1 cellular context compared by ENCODE assay signal in the genomic region with DNA sequence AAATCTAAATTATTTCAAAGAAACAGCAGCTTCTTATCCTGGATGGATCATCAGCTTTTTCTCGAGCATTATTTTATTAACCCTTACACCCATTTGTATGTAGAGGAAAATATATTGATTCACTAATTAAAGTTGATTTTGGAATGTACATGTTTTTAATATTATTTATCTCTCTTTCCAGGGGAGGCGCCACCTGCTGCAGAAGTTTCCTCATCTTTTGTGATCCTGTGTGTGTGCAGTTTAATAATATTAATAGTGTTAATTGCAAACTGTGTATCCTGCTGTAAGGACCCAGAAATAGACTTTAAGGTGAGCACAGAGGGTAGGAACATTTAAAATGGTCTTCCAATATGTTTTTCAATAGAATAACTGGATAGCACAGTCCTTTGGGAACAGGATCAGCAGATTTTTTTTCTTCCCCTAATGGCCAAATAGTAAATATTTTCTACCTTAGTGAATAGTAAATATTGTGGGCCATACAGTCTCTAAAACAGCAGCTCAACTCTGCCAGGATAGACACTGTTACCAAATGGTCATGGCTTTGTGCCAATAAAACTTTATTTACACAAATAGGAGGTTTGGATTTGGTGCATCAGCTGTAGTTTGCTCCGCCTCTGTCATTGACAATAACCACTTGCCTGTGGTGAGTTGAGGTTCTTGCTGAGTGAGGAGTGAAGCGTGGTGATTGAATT.
A peak's percentile ranks its signal among the peaks of the same experiment; 100 is the strongest.
TF ChIP-seq lines count a peak whose summit lies in the region.

No MANE protein-coding gene starts in this region.

TF ChIP-seq in GM12878, 131 proteins besides CTCF, POLR2A, EP300 and RAD21 (continued from another document):
- TF ChIP-seq, protein P1, sequence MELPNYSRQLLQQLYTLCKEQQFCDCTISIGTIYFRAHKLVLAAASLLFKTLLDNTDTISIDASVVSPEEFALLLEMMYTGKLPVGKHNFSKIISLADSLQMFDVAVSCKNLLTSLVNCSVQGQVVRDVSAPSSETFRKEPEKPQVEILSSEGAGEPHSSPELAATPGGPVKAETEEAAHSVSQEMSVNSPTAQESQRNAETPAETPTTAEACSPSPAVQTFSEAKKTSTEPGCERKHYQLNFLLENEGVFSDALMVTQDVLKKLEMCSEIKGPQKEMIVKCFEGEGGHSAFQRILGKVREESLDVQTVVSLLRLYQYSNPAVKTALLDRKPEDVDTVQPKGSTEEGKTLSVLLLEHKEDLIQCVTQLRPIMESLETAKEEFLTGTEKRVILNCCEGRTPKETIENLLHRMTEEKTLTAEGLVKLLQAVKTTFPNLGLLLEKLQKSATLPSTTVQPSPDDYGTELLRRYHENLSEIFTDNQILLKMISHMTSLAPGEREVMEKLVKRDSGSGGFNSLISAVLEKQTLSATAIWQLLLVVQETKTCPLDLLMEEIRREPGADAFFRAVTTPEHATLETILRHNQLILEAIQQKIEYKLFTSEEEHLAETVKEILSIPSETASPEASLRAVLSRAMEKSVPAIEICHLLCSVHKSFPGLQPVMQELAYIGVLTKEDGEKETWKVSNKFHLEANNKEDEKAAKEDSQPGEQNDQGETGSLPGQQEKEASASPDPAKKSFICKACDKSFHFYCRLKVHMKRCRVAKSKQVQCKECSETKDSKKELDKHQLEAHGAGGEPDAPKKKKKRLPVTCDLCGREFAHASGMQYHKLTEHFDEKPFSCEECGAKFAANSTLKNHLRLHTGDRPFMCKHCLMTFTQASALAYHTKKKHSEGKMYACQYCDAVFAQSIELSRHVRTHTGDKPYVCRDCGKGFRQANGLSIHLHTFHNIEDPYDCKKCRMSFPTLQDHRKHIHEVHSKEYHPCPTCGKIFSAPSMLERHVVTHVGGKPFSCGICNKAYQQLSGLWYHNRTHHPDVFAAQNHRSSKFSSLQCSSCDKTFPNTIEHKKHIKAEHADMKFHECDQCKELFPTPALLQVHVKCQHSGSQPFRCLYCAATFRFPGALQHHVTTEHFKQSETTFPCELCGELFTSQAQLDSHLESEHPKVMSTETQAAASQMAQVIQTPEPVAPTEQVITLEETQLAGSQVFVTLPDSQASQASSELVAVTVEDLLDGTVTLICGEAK (IDR thresholded peaks at IDR 0.05; ENCODE audit: borderline replicate concordance) = peak; percentile 91
